Comparison of ENCODE assay signal across 2 cellular contexts in the genomic region with DNA sequence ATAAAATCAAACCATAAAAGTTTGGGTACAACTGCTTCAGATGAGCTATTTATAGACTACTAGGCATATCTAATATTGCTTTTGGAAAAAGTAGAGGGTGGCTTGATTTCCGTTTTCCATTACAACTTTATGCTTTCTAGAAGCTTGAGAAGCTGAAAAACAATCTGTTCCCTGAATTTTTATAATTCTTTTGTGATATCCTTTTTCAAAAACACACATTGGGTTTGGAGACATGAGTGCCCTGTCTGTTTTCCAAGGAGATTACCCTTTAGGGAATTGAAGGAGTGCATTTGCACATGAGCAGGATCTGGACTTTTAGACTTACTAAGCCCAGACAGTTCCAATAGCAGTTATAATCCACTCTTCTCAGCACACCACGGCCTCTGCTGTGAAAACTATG.
TF ChIP-seq lines count a peak whose summit lies in the region.

No MANE protein-coding gene starts in this region.

TF ChIP-seq in IMR-90, 13 proteins besides CTCF, POLR2A, EP300 and RAD21:
- no peak for TF ChIP-seq CHD1 (IDR thresholded peaks at IDR 0.05; ENCODE audit: low read depth, low read length)
- no peak for TF ChIP-seq RFX5 (IDR thresholded peaks at IDR 0.05; ENCODE audit: low read depth, low read length)
- no peak for TF ChIP-seq FOS (IDR thresholded peaks at IDR 0.05; ENCODE audit: low read depth, low read length)
- TF ChIP-seq MAFK (IDR thresholded peaks at IDR 0.05; ENCODE audit: low read depth, low read length) = no peak
- no peak for TF ChIP-seq CEBPB (IDR thresholded peaks at IDR 0.05; ENCODE audit: low read depth, low read length)
- TF ChIP-seq, protein P1, sequence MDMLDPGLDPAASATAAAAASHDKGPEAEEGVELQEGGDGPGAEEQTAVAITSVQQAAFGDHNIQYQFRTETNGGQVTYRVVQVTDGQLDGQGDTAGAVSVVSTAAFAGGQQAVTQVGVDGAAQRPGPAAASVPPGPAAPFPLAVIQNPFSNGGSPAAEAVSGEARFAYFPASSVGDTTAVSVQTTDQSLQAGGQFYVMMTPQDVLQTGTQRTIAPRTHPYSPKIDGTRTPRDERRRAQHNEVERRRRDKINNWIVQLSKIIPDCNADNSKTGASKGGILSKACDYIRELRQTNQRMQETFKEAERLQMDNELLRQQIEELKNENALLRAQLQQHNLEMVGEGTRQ (IDR thresholded peaks at IDR 0.05; ENCODE audit: low read depth, low read length) = no peak
- no peak for TF ChIP-seq NFE2L2 (IDR thresholded peaks at IDR 0.05; ENCODE audit: low read depth, low read length)
- no peak for TF ChIP-seq MXI1 (IDR thresholded peaks at IDR 0.05; ENCODE audit: borderline replicate concordance, low read depth, low read length)
- no peak for TF ChIP-seq BHLHE40 (IDR thresholded peaks at IDR 0.05; ENCODE audit: low read depth, low read length)
- no peak for TF ChIP-seq SMC3 (IDR thresholded peaks at IDR 0.05; ENCODE audit: low read depth, low read length)
- TF ChIP-seq, protein P2, sequence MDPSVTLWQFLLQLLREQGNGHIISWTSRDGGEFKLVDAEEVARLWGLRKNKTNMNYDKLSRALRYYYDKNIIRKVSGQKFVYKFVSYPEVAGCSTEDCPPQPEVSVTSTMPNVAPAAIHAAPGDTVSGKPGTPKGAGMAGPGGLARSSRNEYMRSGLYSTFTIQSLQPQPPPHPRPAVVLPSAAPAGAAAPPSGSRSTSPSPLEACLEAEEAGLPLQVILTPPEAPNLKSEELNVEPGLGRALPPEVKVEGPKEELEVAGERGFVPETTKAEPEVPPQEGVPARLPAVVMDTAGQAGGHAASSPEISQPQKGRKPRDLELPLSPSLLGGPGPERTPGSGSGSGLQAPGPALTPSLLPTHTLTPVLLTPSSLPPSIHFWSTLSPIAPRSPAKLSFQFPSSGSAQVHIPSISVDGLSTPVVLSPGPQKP (IDR thresholded peaks at IDR 0.05; ENCODE audit: borderline replicate concordance, low read depth, low read length) = no peak
- TF ChIP-seq MAZ (IDR thresholded peaks at IDR 0.05; ENCODE audit: borderline replicate concordance, low read depth, low read length) = no peak
- TF ChIP-seq RCOR1 (IDR thresholded peaks at IDR 0.05; ENCODE audit: insufficient replicate concordance, low read length) = no peak

TF ChIP-seq in endothelial cell of umbilical vein, 7 proteins besides CTCF, POLR2A, EP300 and RAD21:
- TF ChIP-seq GATA2 (IDR thresholded peaks at IDR 0.05; ENCODE audit: insufficient read depth, insufficient read length, low read depth, low read length) = no peak
- TF ChIP-seq FOS (IDR thresholded peaks at IDR 0.05; ENCODE audit: borderline replicate concordance, insufficient read depth, low read length) = no peak
- TF ChIP-seq POLR2AphosphoS5 (IDR thresholded peaks at IDR 0.05; ENCODE audit: insufficient read depth, low read depth, low read length) = no peak
- TF ChIP-seq, protein P3, sequence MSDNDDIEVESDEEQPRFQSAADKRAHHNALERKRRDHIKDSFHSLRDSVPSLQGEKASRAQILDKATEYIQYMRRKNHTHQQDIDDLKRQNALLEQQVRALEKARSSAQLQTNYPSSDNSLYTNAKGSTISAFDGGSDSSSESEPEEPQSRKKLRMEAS (IDR thresholded peaks at IDR 0.05; ENCODE audit: insufficient read depth, insufficient read length) = no peak
- no peak for TF ChIP-seq EZH2 (IDR thresholded peaks at IDR 0.05; ENCODE audit: borderline replicate concordance, low read depth, low read length, severe bottlenecking)
- TF ChIP-seq MYC (IDR thresholded peaks at IDR 0.05; ENCODE audit: low read depth, low read length) = no peak
- TF ChIP-seq JUN (IDR thresholded peaks at IDR 0.05; ENCODE audit: borderline replicate concordance, insufficient read depth, insufficient read length, low read depth) = no peak
